1 cellular context compared by ENCODE assay signal in the genomic region with DNA sequence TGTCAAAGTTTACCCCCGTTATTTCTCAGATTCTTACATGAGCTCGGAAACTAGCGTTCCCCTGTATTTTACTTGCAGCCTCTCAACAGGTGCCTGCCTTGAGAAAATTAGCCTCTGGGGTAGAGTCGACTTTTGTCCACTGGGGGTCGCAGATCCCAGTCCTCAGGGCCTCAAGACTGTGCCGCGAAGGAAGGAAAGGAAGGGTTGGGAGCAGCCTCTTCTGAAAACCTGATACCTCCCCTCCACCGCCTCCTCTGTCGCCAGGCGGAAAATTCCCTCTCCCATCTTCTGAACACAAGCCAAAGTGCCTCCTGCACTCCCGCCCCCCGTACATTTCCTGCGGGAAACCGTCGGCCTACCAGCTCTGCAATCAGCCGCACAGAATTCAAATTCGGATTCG.
A peak's percentile ranks its signal among the peaks of the same experiment; 100 is the strongest.
TF ChIP-seq lines count a peak whose summit lies in the region.

No MANE protein-coding gene starts in this region.

TF ChIP-seq in H1, 55 proteins besides CTCF, POLR2A, EP300 and RAD21 (continued from another document):
- TF ChIP-seq, protein P1, sequence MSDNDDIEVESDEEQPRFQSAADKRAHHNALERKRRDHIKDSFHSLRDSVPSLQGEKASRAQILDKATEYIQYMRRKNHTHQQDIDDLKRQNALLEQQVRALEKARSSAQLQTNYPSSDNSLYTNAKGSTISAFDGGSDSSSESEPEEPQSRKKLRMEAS (IDR thresholded peaks at IDR 0.05), result 0 out of 2 replicates have a peak, but pooled peaks have one; percentile 26
